Comparison of ENCODE assay signal across 21 cellular contexts in the genomic region with DNA sequence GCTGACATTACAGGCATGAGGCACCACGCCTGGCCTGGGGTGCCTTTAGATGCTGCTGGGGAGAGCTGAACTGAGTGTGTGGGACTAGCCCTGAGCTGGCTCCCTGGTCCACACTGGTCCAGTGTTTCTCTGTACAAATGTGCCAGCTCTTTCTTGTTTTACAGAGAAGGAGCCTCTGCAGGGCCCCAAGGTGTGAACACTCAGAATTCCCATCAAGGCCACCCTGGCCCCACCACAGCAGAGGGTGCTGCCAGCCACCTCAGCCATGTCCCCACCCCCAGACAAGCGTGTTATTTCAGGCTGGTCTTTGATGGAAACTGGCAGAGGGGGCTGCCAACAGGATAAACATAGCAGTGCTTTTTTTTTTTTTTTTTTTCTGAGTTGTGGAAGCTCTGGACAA.
DNase-seq lines count a peak whose midpoint lies in the region; ATAC-seq and TF ChIP-seq lines count a peak whose summit lies in the region.
"Had no signal": no experiment of that assay in that cellular context is flagged by ENCODE, and none has a peak within 500 bp of the region (broad histone marks: within the 10 kb centered on the region; RNA-seq: fewer than 3 reads in every experiment).

No MANE protein-coding gene starts in this region.

- H3K4me3 ChIP-seq in endodermal cell (ENCODE audit: low read length) (no peak overlapping the region), left ventricle myocardium inferior (no peak overlapping the region), neuronal stem cell (ENCODE audit: low read length in 2 of 2) (no peak overlapping the region), aorta (ENCODE audit: low read length in 2 of 2) (no peak overlapping the region), right lobe of liver (no peak overlapping the region)
- H3K4me3 ChIP-seq: Peyer's patch, SJSA1 had no signal

- in situ Hi-C loops in GM13977 (cut with MboI; ENCODE audit: low pct_unique_long_range_greater_than_20kb, low sequenced_read_pairs, unreplicated experiment) = no loop called here

- no peak overlapping the region for H4K91ac ChIP-seq in neuronal stem cell (ENCODE audit: low read depth, low read length, poor library complexity)

- H3K27me3 ChIP-seq in endodermal cell (ENCODE audit: control insufficient read depth, insufficient read depth, low read length, poor library complexity, severe bottlenecking) (no peaks in the 10 kb centered on the region), left ventricle myocardium inferior (ENCODE audit: low read depth) (no peaks in the 10 kb centered on the region), neuronal stem cell (ENCODE audit: control insufficient read depth in 3 of 3, insufficient read depth in 3 of 3, low read depth in 1 of 3, low read length in 3 of 3) (no peaks in the 10 kb centered on the region), aorta (ENCODE audit: control insufficient read depth in 1 of 2, insufficient read depth in 2 of 2, low read length in 1 of 2) (no peaks in the 10 kb centered on the region), right lobe of liver (no peaks in the 10 kb centered on the region)
- H3K27me3 ChIP-seq: Peyer's patch, SJSA1 had no signal

- DNase-seq in endodermal cell (peak; percentile 17), left ventricle myocardium inferior (peak; percentile 43), neuronal stem cell (ENCODE audit: low spot score) (no peak), aorta (no peak), right lobe of liver (no peak), GM13977 (ENCODE audit: low spot score) (no peak)
- DNase-seq: Caco-2; CD4-positive, alpha-beta memory T cell; DMS153; MV-4-11; NCI-H1105 treated with DMSO at 0.1 percent for 48 hours; NCI-H1694; NCI-H2081; NCI-H2171; NCI-H345; NCI-H524; NCI-H774; Peyer's patch had no signal

- no peak overlapping the region for H3K14ac ChIP-seq in neuronal stem cell (ENCODE audit: low read length)

- H2BK12ac ChIP-seq in neuronal stem cell (ENCODE audit: low read length) = no peak overlapping the region

- H3K4me1 Mint-ChIP-seq in endodermal cell = peaks cover 7% of the 10 kb centered on the region
- H3K4me1 Mint-ChIP-seq: IgD-negative memory B cell had no signal

- H3K4me2 ChIP-seq in neuronal stem cell (ENCODE audit: insufficient read depth, low read length, poor library complexity, severe bottlenecking) = no peak overlapping the region

- H3K36me3 Mint-ChIP-seq in endodermal cell (ENCODE audit: low read depth) = no peaks in the 10 kb centered on the region
- H3K36me3 Mint-ChIP-seq: CD4-positive, alpha-beta memory T cell had no signal

- no peak overlapping the region for H3K4me3 Mint-ChIP-seq in endodermal cell
- H3K4me3 Mint-ChIP-seq: CD4-positive, alpha-beta memory T cell; IgD-negative memory B cell had no signal

- H3K27ac ChIP-seq in endodermal cell (ENCODE audit: low read depth, low read length) (no peak overlapping the region), left ventricle myocardium inferior (replicated peaks) (peak overlapping the region; percentile 88), neuronal stem cell (replicated peaks; ENCODE audit: low read length) (no peak overlapping the region), aorta (ENCODE audit: low read depth in 1 of 2, low read length in 2 of 2) (no peak overlapping the region), right lobe of liver (no peak overlapping the region)
- H3K27ac ChIP-seq: Peyer's patch, SJSA1 had no signal

- H3K18ac ChIP-seq in neuronal stem cell (ENCODE audit: low read length) = no peak overlapping the region

- H3K9me3 Mint-ChIP-seq in endodermal cell = no peaks in the 10 kb centered on the region

- H2BK15ac ChIP-seq in neuronal stem cell (ENCODE audit: low read length) = no peak overlapping the region

- H2BK120ac ChIP-seq in neuronal stem cell (ENCODE audit: low read depth, low read length) = no peak overlapping the region

- H3K9ac ChIP-seq in endodermal cell (ENCODE audit: extremely low read depth, low read length, poor library complexity, severe bottlenecking) = no peak overlapping the region
- H3K9ac ChIP-seq in neuronal stem cell (ENCODE audit: low read depth, low read length, poor library complexity) = no peak overlapping the region

- no peak for TF ChIP-seq CTCF in endodermal cell (conservative IDR thresholded peaks at IDR 0.05)
- TF ChIP-seq CTCF in left ventricle myocardium inferior (IDR thresholded peaks at IDR 0.05; ENCODE audit: borderline replicate concordance) = no peak
- no peak for TF ChIP-seq CTCF in right lobe of liver (IDR thresholded peaks at IDR 0.05)
- no peak for TF ChIP-seq CTCF in GM13977 (IDR thresholded peaks at IDR 0.05; ENCODE audit: extremely low read depth, insufficient read depth, missing control alignments)

- no peaks in the 10 kb centered on the region for H3K4me1 ChIP-seq in endodermal cell (ENCODE audit: control insufficient read depth, insufficient read depth, low read length)
- peaks cover 50% of the 10 kb centered on the region for H3K4me1 ChIP-seq in left ventricle myocardium inferior
- H3K4me1 ChIP-seq in neuronal stem cell (ENCODE audit: control insufficient read depth in 2 of 2, insufficient read depth in 1 of 2, low read depth in 1 of 2, low read length in 2 of 2) = peaks cover 0 to 1% of the 10 kb centered on the region in 2 donors
- peaks cover 0 to 8% of the 10 kb centered on the region in 2 donors for H3K4me1 ChIP-seq in aorta (ENCODE audit: control insufficient read depth in 1 of 2, insufficient read depth in 2 of 2, low read length in 2 of 2)
- H3K4me1 ChIP-seq in right lobe of liver = no peaks in the 10 kb centered on the region
- H3K4me1 ChIP-seq: Caco-2, SJSA1 had no signal

- H2AK5ac ChIP-seq in neuronal stem cell (ENCODE audit: low read depth, low read length) = no peak overlapping the region

- H3K9me3 ChIP-seq in endodermal cell (ENCODE audit: control insufficient read depth, low read length) = no peaks in the 10 kb centered on the region
- H3K9me3 ChIP-seq in left ventricle myocardium inferior (replicated peaks) = no peaks in the 10 kb centered on the region
- H3K9me3 ChIP-seq in neuronal stem cell (replicated peaks in 1 of 2; ENCODE audit: control insufficient read depth in 2 of 2, insufficient read depth in 1 of 2, low read depth in 1 of 2, low read length in 2 of 2) = no peaks in the 10 kb centered on the region
- no peaks in the 10 kb centered on the region for H3K9me3 ChIP-seq in aorta (ENCODE audit: control insufficient read depth, low read length)
- no peaks in the 10 kb centered on the region for H3K9me3 ChIP-seq in right lobe of liver
- H3K9me3 ChIP-seq: Caco-2, Peyer's patch, SJSA1 had no signal

- H3K36me3 ChIP-seq in endodermal cell (ENCODE audit: control insufficient read depth, insufficient read depth, low read length) = no peaks in the 10 kb centered on the region
- no peaks in the 10 kb centered on the region for H3K36me3 ChIP-seq in left ventricle myocardium inferior
- H3K36me3 ChIP-seq in neuronal stem cell (replicated peaks in 1 of 2; ENCODE audit: control insufficient read depth in 2 of 2, insufficient read depth in 2 of 2, low read length in 2 of 2) = no peaks in the 10 kb centered on the region
- H3K36me3 ChIP-seq in aorta (ENCODE audit: control insufficient read depth in 1 of 2, insufficient read depth in 2 of 2, low read length in 1 of 2) = no peaks in the 10 kb centered on the region
- H3K36me3 ChIP-seq in right lobe of liver = no peaks in the 10 kb centered on the region
- H3K36me3 ChIP-seq: Peyer's patch, SJSA1 had no signal

- no peak overlapping the region for H3K27ac Mint-ChIP-seq in endodermal cell
- H3K27ac Mint-ChIP-seq: CD4-positive, alpha-beta memory T cell; IgD-negative memory B cell had no signal

- intact Hi-C loops in left ventricle myocardium inferior (cut with micrococcal nuclease) = no loop called here
- intact Hi-C loops in aorta (cut with DNase I) = no loop called here
- intact Hi-C loops in right lobe of liver (cut with DNase I) = no loop called here

- peak overlapping the region; percentile 13 for H3K23ac ChIP-seq in neuronal stem cell (ENCODE audit: low read depth, low read length, poor library complexity)

- no peak overlapping the region for H2AFZ ChIP-seq in neuronal stem cell (ENCODE audit: low read length)

- no peak overlapping the region for H2BK5ac ChIP-seq in neuronal stem cell (ENCODE audit: low read length)

- 92% methylated on average over 2 of the region's 2 CpGs; no CpG with 5 or more reads in 1 of the 2 experiments for WGBS in endodermal cell (ENCODE audit: insufficient coverage in 1 of 2, insufficient read length in 1 of 2), 2 experiments
- WGBS in neuronal stem cell (ENCODE audit: extremely low coverage in 2 of 2, insufficient read length in 2 of 2, insufficient replicate concordance in 1 of 2), 2 donors = no CpG with 5 or more reads among the region's 2 CpGs
- WGBS in aorta, 2 donors = 29 to 36% methylated on average over 2 of the region's 2 CpGs
- 80% methylated on average over 1 of the region's 2 CpGs for WGBS in right lobe of liver (ENCODE audit: insufficient coverage, low coverage, low lambda C conversion rate, missing lambda C conversion rate)

- no peak overlapping the region for H4K8ac ChIP-seq in neuronal stem cell (ENCODE audit: low read depth, low read length)

- ATAC-seq in aorta (ENCODE audit: low FRiP score) (peak; percentile 28), HG02642 (IDR thresholded peaks at IDR 0.05; ENCODE audit: poor library complexity, unreplicated experiment) (no peak), right lobe of liver (no peak)

- H3K4ac ChIP-seq in neuronal stem cell (ENCODE audit: low read length) = no peak overlapping the region

- H3K27me3 Mint-ChIP-seq in endodermal cell (ENCODE audit: insufficient read depth) = no peaks in the 10 kb centered on the region
- H3K27me3 Mint-ChIP-seq: IgD-negative memory B cell had no signal

- TF ChIP-seq POLR2A in right lobe of liver (IDR thresholded peaks at IDR 0.05) = no peak

- H3K79me1 ChIP-seq in neuronal stem cell (ENCODE audit: low read depth, low read length) = no peaks in the 10 kb centered on the region

Comparison
In these comparisons a context has a peak if more than half of its experiments do, and no peak if none do; other contexts are left out.
1. DNase-seq: peak in endodermal cell (single experiment) and left ventricle myocardium inferior (single experiment); none in neuronal stem cell (single experiment), aorta (0 of 2), right lobe of liver (0 of 3) and GM13977 (single experiment).